In the genomic region with DNA sequence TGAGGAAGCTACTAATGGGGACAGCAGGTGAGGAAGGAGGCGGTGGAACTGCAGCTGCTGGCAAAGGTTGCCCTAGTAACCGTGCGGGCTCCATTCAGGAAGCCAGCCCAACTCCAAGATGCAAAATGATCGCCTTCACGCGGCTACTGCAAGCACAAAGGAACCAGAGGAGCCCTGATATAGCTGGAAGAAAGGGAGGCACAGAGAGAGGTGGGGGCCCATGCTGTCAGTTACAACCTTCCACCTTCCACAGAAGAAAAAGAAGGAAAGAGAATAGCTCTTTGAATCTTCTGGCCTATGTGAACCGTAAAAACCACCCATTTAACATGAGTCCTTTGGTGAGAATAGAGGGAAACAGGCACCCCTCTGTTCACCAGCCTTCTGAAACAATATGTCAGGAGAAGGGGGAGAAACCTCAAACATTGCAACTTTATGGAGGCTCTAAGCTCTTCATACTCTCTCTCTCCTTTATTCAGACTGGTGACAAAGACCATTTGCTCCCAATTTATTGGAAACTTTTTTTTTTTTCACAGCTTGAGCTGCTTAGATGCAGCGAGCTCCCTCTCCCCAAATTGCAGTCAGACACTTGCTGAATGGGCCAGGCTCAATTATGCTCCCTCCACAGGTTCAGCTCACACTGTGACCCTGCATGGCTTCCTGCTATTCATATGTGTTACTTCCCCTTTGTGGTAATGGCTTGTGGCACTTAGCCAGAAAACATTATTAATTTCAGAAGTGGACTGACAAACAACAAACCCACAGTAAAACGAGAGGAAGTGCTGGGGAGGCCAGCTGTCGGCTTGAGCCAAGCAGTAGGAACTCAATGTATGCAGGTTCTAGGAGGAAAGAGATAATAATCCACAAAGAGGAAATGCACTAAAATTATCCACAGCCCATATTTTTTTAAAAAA, we compare ENCODE assay signal across 1 cellular context.
A peak's percentile ranks its signal among the peaks of the same experiment; 100 is the strongest.
TF ChIP-seq lines count a peak whose summit lies in the region.

No MANE protein-coding gene starts in this region.

TF ChIP-seq in HEK293, 187 proteins besides CTCF, POLR2A, EP300 and RAD21 (continued from another document):
- TF ChIP-seq, protein P1, sequence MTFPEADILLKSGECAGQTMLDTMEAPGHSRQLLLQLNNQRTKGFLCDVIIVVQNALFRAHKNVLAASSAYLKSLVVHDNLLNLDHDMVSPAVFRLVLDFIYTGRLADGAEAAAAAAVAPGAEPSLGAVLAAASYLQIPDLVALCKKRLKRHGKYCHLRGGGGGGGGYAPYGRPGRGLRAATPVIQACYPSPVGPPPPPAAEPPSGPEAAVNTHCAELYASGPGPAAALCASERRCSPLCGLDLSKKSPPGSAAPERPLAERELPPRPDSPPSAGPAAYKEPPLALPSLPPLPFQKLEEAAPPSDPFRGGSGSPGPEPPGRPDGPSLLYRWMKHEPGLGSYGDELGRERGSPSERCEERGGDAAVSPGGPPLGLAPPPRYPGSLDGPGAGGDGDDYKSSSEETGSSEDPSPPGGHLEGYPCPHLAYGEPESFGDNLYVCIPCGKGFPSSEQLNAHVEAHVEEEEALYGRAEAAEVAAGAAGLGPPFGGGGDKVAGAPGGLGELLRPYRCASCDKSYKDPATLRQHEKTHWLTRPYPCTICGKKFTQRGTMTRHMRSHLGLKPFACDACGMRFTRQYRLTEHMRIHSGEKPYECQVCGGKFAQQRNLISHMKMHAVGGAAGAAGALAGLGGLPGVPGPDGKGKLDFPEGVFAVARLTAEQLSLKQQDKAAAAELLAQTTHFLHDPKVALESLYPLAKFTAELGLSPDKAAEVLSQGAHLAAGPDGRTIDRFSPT (tag by site-specific recombination; IDR thresholded peaks at IDR 0.05): no peak
- TF ChIP-seq ZNF416 (tag by site-specific recombination; IDR thresholded peaks at IDR 0.05) (no peak), ZNF571 (tag by site-specific recombination; IDR thresholded peaks at IDR 0.05) (no peak), SETDB1 (IDR thresholded peaks at IDR 0.05; ENCODE audit: insufficient read length, low read length) (no peak), ZNF701 (tag by site-specific recombination; IDR thresholded peaks at IDR 0.05) (no peak), ZNF660 (tag by site-specific recombination; IDR thresholded peaks at IDR 0.05) (no peak), SP2 (tag by site-specific recombination; IDR thresholded peaks at IDR 0.05) (no peak), ZNF837 (tag by site-specific recombination; IDR thresholded peaks at IDR 0.05) (no peak), ZNF426 (tag by site-specific recombination; IDR thresholded peaks at IDR 0.05) (no peak), ZNF24 (tag by site-specific recombination; IDR thresholded peaks at IDR 0.05) (no peak), ZNF558 (tag by site-specific recombination; IDR thresholded peaks at IDR 0.05) (no peak), PRDM10 (tag by site-specific recombination; IDR thresholded peaks at IDR 0.05) (peak; percentile 77), ZSCAN4 (tag by site-specific recombination; IDR thresholded peaks at IDR 0.05) (no peak), RBAK (tag by site-specific recombination; IDR thresholded peaks at IDR 0.05) (no peak), ZNF48 (tag by site-specific recombination; IDR thresholded peaks at IDR 0.05) (no peak), ZNF394 (tag by site-specific recombination; IDR thresholded peaks at IDR 0.05; ENCODE audit: borderline replicate concordance) (no peak), ZXDB (tag by site-specific recombination; IDR thresholded peaks at IDR 0.05) (no peak), ZNF530 (tag by site-specific recombination; IDR thresholded peaks at IDR 0.05; ENCODE audit: low read depth) (no peak), ZNF138 (tag by site-specific recombination; IDR thresholded peaks at IDR 0.05; ENCODE audit: borderline replicate concordance) (no peak), ZNF560 (tag by site-specific recombination; IDR thresholded peaks at IDR 0.05; ENCODE audit: borderline replicate concordance) (no peak), GLI2 (tag by site-specific recombination; IDR thresholded peaks at IDR 0.05; ENCODE audit: borderline replicate concordance, low read depth) (no peak), ZNF521 (tag by site-specific recombination; IDR thresholded peaks at IDR 0.05) (no peak), OSR2 (tag by site-specific recombination; IDR thresholded peaks at IDR 0.05) (peak; percentile 56; the same call in 1 of the 2 replicates), IKZF3 (tag by site-specific recombination; IDR thresholded peaks at IDR 0.05) (0 out of 2 replicates have a peak, but pooled peaks have one; percentile 29), ZNF830 (tag by site-specific recombination; IDR thresholded peaks at IDR 0.05; ENCODE audit: low read depth) (no peak), ZNF654 (tag by site-specific recombination; IDR thresholded peaks at IDR 0.05; ENCODE audit: low read depth) (no peak)
- TF ChIP-seq, protein P2, sequence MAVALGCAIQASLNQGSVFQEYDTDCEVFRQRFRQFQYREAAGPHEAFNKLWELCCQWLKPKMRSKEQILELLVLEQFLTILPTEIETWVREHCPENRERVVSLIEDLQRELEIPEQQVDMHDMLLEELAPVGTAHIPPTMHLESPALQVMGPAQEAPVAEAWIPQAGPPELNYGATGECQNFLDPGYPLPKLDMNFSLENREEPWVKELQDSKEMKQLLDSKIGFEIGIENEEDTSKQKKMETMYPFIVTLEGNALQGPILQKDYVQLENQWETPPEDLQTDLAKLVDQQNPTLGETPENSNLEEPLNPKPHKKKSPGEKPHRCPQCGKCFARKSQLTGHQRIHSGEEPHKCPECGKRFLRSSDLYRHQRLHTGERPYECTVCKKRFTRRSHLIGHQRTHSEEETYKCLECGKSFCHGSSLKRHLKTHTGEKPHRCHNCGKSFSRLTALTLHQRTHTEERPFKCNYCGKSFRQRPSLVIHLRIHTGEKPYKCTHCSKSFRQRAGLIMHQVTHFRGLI (tag by site-specific recombination; IDR thresholded peaks at IDR 0.05): peak; percentile 87
